In genomic region chr3:112116777-112117186, GRCh38 we compare ENCODE assay signal across 1 cellular context.
TF ChIP-seq lines count a peak whose summit lies in the region.

No MANE protein-coding gene starts in this region.

TF ChIP-seq in GM12878, 131 proteins besides CTCF, POLR2A, EP300 and RAD21:
- TF ChIP-seq POU2F2 (IDR thresholded peaks at IDR 0.05; ENCODE audit: borderline replicate concordance, low read depth, low read length) (0 out of 3 replicates have a peak, but pooled peaks have one; percentile 9), IKZF1 (conservative IDR thresholded peaks at IDR 0.05) (peak; percentile 29; the same call in 1 of the 2 replicates), NBN (IDR thresholded peaks at IDR 0.05) (0 out of 2 replicates have a peak, but pooled peaks have one; percentile 65), HDGF (IDR thresholded peaks at IDR 0.05) (peak; percentile 81), ZBED1 (IDR thresholded peaks at IDR 0.05; ENCODE audit: borderline replicate concordance) (0 out of 2 replicates have a peak, but pooled peaks have one; percentile 52), TAF1 (IDR thresholded peaks at IDR 0.05; ENCODE audit: borderline replicate concordance, low read depth, low read length) (0 out of 2 replicates have a peak, but pooled peaks have one; percentile 25), CHD2 (IDR thresholded peaks at IDR 0.05; ENCODE audit: borderline replicate concordance, low read depth, low read length) (no peak), NFIC (IDR thresholded peaks at IDR 0.05; ENCODE audit: low read depth, low read length) (no peak), ZNF687 (IDR thresholded peaks at IDR 0.05) (peak; percentile 88), IRF4 (IDR thresholded peaks at IDR 0.05; ENCODE audit: low read depth, low read length) (0 out of 2 replicates have a peak, but pooled peaks have one; percentile 4), MLLT1 (IDR thresholded peaks at IDR 0.05) (peak; percentile 98), NR2F1 (conservative IDR thresholded peaks at IDR 0.05) (0 out of 2 replicates have a peak, but pooled peaks have one; percentile 12), ZNF592 (IDR thresholded peaks at IDR 0.05) (peak; percentile 59; the same call in 1 of the 2 replicates), POLR2AphosphoS5 (IDR thresholded peaks at IDR 0.05; ENCODE audit: low read length) (peak; percentile 69), BACH1 (IDR thresholded peaks at IDR 0.05; ENCODE audit: borderline replicate concordance) (0 out of 2 replicates have a peak, but pooled peaks have one; percentile 25), DPF2 (IDR thresholded peaks at IDR 0.05) (0 out of 2 replicates have a peak, but pooled peaks have one; percentile 33), STAT1 (conservative IDR thresholded peaks at IDR 0.05) (no peak), RELA (IDR thresholded peaks at IDR 0.05; ENCODE audit: borderline replicate concordance, partially characterized antibody) (peak; percentile 15), ATF7 (IDR thresholded peaks at IDR 0.05; ENCODE audit: low read depth) (peak; percentile 38; the same call in 1 of the 2 replicates), IKZF2 (IDR thresholded peaks at IDR 0.05) (peak; percentile 40; a peak in 3 of 4 replicates), BCL3 (IDR thresholded peaks at IDR 0.05; ENCODE audit: borderline replicate concordance, insufficient read depth, low read depth, low read length, poor library complexity, severe bottlenecking) (no peak), EGR1 (IDR thresholded peaks at IDR 0.05; ENCODE audit: borderline replicate concordance in 1 of 2, low read depth in 2 of 2, low read length in 2 of 2) (no peak), SKIL (IDR thresholded peaks at IDR 0.05; ENCODE audit: low read depth, poor library complexity, severe bottlenecking) (peak; percentile 52), SREBF1 (IDR thresholded peaks at IDR 0.05; ENCODE audit: low read length) (no peak), CBFB (IDR thresholded peaks at IDR 0.05; ENCODE audit: low read depth) (no peak), RBBP5 (conservative IDR thresholded peaks at IDR 0.05) (no peak), POLR2AphosphoS2 (IDR thresholded peaks at IDR 0.05; ENCODE audit: low read depth, low read length) (peak; percentile 65; the same call in 1 of the 2 replicates), RELB (IDR thresholded peaks at IDR 0.05; ENCODE audit: low read depth) (peak; percentile 11; the same call in 1 of the 2 replicates)
